10 cellular contexts compared by ENCODE assay signal in genomic region chr14:55454264-55455151, GRCh38. TPM values are rescaled to one million over a fixed set of nuclear protein-coding genes. Genes with fewer than 3 reads are reported as not detected.
DNase-seq lines count a peak whose midpoint lies in the region; ATAC-seq lines count a peak whose summit lies in the region.
"Had no signal": no experiment of that assay in that cellular context is flagged by ENCODE, and none has a peak within 500 bp of the region (broad histone marks: within the 10 kb centered on the region; RNA-seq: fewer than 3 reads in every experiment).

No MANE protein-coding gene starts in this region.

- H3K27me3 ChIP-seq in adipocyte (replicated peaks; ENCODE audit: control insufficient read depth, insufficient read depth, low read length) = no peaks in the 10 kb centered on the region
- H3K27me3 ChIP-seq in effector memory CD4-positive, alpha-beta T cell (replicated peaks; ENCODE audit: control insufficient read depth, insufficient read depth, low read length, poor library complexity, severe bottlenecking) = peaks cover 3% of the 10 kb centered on the region
- no peaks in the 10 kb centered on the region for H3K27me3 ChIP-seq in CD4-positive, alpha-beta memory T cell (ENCODE audit: insufficient read depth, low read length)
- H3K27me3 ChIP-seq: upper lobe of left lung had no signal

- no peaks in the 10 kb centered on the region for H3K36me3 ChIP-seq in adipocyte (ENCODE audit: control insufficient read depth, insufficient read depth, low read length, severe bottlenecking)
- H3K36me3 ChIP-seq in effector memory CD4-positive, alpha-beta T cell (ENCODE audit: control insufficient read depth, insufficient read depth, low read length) = no peaks in the 10 kb centered on the region
- no peaks in the 10 kb centered on the region for H3K36me3 ChIP-seq in CD4-positive, alpha-beta memory T cell (ENCODE audit: insufficient read depth, low read length)
- H3K36me3 ChIP-seq: upper lobe of left lung had no signal

- peaks cover 47% of the 10 kb centered on the region for H3K4me1 ChIP-seq in adipocyte (ENCODE audit: control insufficient read depth, insufficient read depth, low read length)
- H3K4me1 ChIP-seq in effector memory CD4-positive, alpha-beta T cell (ENCODE audit: control insufficient read depth, insufficient read depth, low read length, poor library complexity, severe bottlenecking) = no peaks in the 10 kb centered on the region
- H3K4me1 ChIP-seq in CD4-positive, alpha-beta memory T cell (ENCODE audit: insufficient read depth, low read length) = no peaks in the 10 kb centered on the region

- no peak overlapping the region for H3K27ac Mint-ChIP-seq in CD4-positive, alpha-beta memory T cell

- POLR2A ChIA-PET in CD4-positive, alpha-beta memory T cell (lab: Charles Lee; ENCODE audit: partially characterized antibody) = no interaction called here

- H3K4me3 ChIP-seq in adipocyte (ENCODE audit: low read length) = peak overlapping the region; percentile 44
- H3K4me3 ChIP-seq in effector memory CD4-positive, alpha-beta T cell (ENCODE audit: insufficient read depth, low read depth, low read length, poor library complexity, severe bottlenecking) = no peak overlapping the region
- no peak overlapping the region for H3K4me3 ChIP-seq in CD4-positive, alpha-beta memory T cell (ENCODE audit: low read length in 2 of 2)
- H3K4me3 ChIP-seq: upper lobe of left lung had no signal

- intact Hi-C loops in CD4-positive, alpha-beta memory T cell (cut with micrococcal nuclease) = no loop called here

- no peaks in the 10 kb centered on the region for H3K36me3 Mint-ChIP-seq in CD4-positive, alpha-beta memory T cell

- no peaks in the 10 kb centered on the region for H3K9me3 ChIP-seq in adipocyte (ENCODE audit: control insufficient read depth, low read length)
- H3K9me3 ChIP-seq in effector memory CD4-positive, alpha-beta T cell (ENCODE audit: control insufficient read depth, low read length) = no peaks in the 10 kb centered on the region
- no peaks in the 10 kb centered on the region for H3K9me3 ChIP-seq in CD4-positive, alpha-beta memory T cell (ENCODE audit: control insufficient read depth in 1 of 2, low read length in 2 of 2)
- H3K9me3 ChIP-seq: upper lobe of left lung had no signal

- peaks cover 0 to 3% (median 0%) of the 10 kb centered on the region in 4 donors for H3K4me1 Mint-ChIP-seq in CD4-positive, alpha-beta memory T cell

- no peak overlapping the region for H3K4me3 Mint-ChIP-seq in CD4-positive, alpha-beta memory T cell

- H3K9me3 Mint-ChIP-seq in CD4-positive, alpha-beta memory T cell = peaks cover 0 to 2% (median 0%) of the 10 kb centered on the region in 8 donors

- no peak for ATAC-seq in HG02970 (IDR thresholded peaks at IDR 0.05; ENCODE audit: low FRiP score, unreplicated experiment)

- peak overlapping the region; percentile 49 for H3K9ac ChIP-seq in adipocyte (ENCODE audit: low read length)

- CTCF ChIA-PET in CD4-positive, alpha-beta memory T cell (lab: Charles Lee; ENCODE audit: partially characterized antibody) = interaction anchor here (2.3 kb wide), 1 partner anchor 9 kb away, joined by 13 read pairs; no protein-coding TSS in a partner anchor

- DNase-seq in GM03348 (ENCODE audit: low spot score) (peak; percentile 36), NCI-H2107 (lab: John Stamatoyannopoulos, UW) (peak; percentile 72), adipocyte (ENCODE audit: low read depth) (peak; percentile 56), left kidney (ENCODE audit: low read depth, low spot score) (peak; percentile 67), hepatic stellate cell (ENCODE audit: low spot score) (no peak)
- DNase-seq in effector memory CD4-positive, alpha-beta T cell = no peak
- no peak for DNase-seq in CD4-positive, alpha-beta memory T cell
- DNase-seq: upper lobe of left lung had no signal

- peaks cover 0 to 5% of the 10 kb centered on the region in 2 donors for H3K27me3 Mint-ChIP-seq in CD4-positive, alpha-beta memory T cell

- H3K27ac ChIP-seq in effector memory CD4-positive, alpha-beta T cell (ENCODE audit: insufficient read depth, low read length, poor library complexity, severe bottlenecking) = no peak overlapping the region
- no peak overlapping the region for H3K27ac ChIP-seq in CD4-positive, alpha-beta memory T cell (ENCODE audit: low read depth, low read length)
- H3K27ac ChIP-seq: epithelial cell of prostate, upper lobe of left lung had no signal

RNA-seq across cellular contexts. Expression of gene TBPL2, which starts 14.1 kb away (rescaled TPM):
- not detected for total RNA-seq in CD4-positive, alpha-beta memory T cell
- not detected for polyA plus RNA-seq in CD4-positive, alpha-beta memory T cell
- total RNA-seq: upper lobe of left lung had no signal

RNA-seq across cellular contexts. Expression of gene ATG14, which starts 42.9 kb away (rescaled TPM):
- 10 to 100 TPM; 18.3 to 18.4 TPM for total RNA-seq in CD4-positive, alpha-beta memory T cell
- polyA plus RNA-seq in CD4-positive, alpha-beta memory T cell = 1 to 10 TPM; 2.5 to 8.3 TPM

Comparison
In these comparisons a context has a peak if more than half of its experiments do, and no peak if none do; other contexts are left out.
1. DNase-seq: peak in GM03348 (single experiment), NCI-H2107 (single experiment), adipocyte (single experiment) and left kidney (single experiment); none in effector memory CD4-positive, alpha-beta T cell (0 of 3), hepatic stellate cell (single experiment) and CD4-positive, alpha-beta memory T cell (0 of 5).